In genomic region chr15:30953731-30954378, GRCh38 we compare ENCODE assay signal across 8 cellular contexts. TPM values are rescaled to one million over a fixed set of nuclear protein-coding genes. Genes with fewer than 3 reads are reported as not detected.
DNase-seq lines count a peak whose midpoint lies in the region; ATAC-seq and TF ChIP-seq lines count a peak whose summit lies in the region.

No MANE protein-coding gene starts in this region.

- H3K4me2 ChIP-seq in SK-N-SH (no peak overlapping the region; the same call in 1 of the 2 replicates), skeletal muscle satellite cell (ENCODE audit: low read length) (peak overlapping the region; percentile 31)

- H3K27ac Mint-ChIP-seq in Calu3 (ENCODE audit: unreplicated experiment): no peak overlapping the region

- TF ChIP-seq RAD21 in SK-N-SH (IDR thresholded peaks at IDR 0.05; ENCODE audit: low read length): no peak

- H3K4me3 ChIP-seq in SK-N-SH (ENCODE audit: low read depth in 2 of 2, low read length in 1 of 2) (no peak overlapping the region), fibroblast of pulmonary artery (replicated peaks; ENCODE audit: low read depth, low read length) (no peak overlapping the region), skeletal muscle satellite cell (ENCODE audit: low read length) (no peak overlapping the region)

- no peaks in the 10 kb centered on the region for H4K20me1 ChIP-seq in SK-N-SH (ENCODE audit: insufficient read depth)

- H2AFZ ChIP-seq in SK-N-SH (ENCODE audit: low read depth): no peak overlapping the region

- TF ChIP-seq CTCF in SK-N-SH (IDR thresholded peaks at IDR 0.05) (no peak), fibroblast of pulmonary artery (IDR thresholded peaks at IDR 0.05; ENCODE audit: low read length, missing control alignments) (no peak), Calu3 (IDR thresholded peaks at IDR 0.05; ENCODE audit: unreplicated experiment) (no peak)

- H3K4me1 ChIP-seq in SK-N-SH (ENCODE audit: control insufficient read depth in 1 of 2, insufficient read depth in 2 of 2, low read depth in 1 of 2, low read length in 1 of 2) (peaks cover 0 to 19% of the 10 kb centered on the region in 2 experiments; a peak in 1 of 4 replicates), skeletal muscle satellite cell (ENCODE audit: control insufficient read depth, insufficient read depth, low read length) (peaks cover 15% of the 10 kb centered on the region)

- POLR2A ChIA-PET in SK-N-SH (lab: Yijun Ruan, JAX): no interaction called here

- peaks cover 55 to 62% of the 10 kb centered on the region in 2 experiments for H3K36me3 ChIP-seq in SK-N-SH (replicated peaks in 1 of 2; ENCODE audit: control insufficient read depth in 1 of 2, insufficient read depth in 2 of 2, low read length in 1 of 2)
- peaks cover 50% of the 10 kb centered on the region for H3K36me3 ChIP-seq in skeletal muscle satellite cell (ENCODE audit: insufficient read depth, low read length)

- BruUV-seq in Calu3 (replicated peaks; lab: Mats Ljungman, UMichigan): no TSS peak

- H3K36me3 Mint-ChIP-seq in Calu3 (ENCODE audit: insufficient read depth, unreplicated experiment): no peaks in the 10 kb centered on the region

- no peak overlapping the region for H3K4me3 Mint-ChIP-seq in Calu3 (ENCODE audit: low read depth, unreplicated experiment)

- no peaks in the 10 kb centered on the region for H3K4me1 Mint-ChIP-seq in Calu3 (ENCODE audit: low read depth, unreplicated experiment)

- DNase-seq in NK-92 treated with Interleukin-12 subunit alpha and Interleukin-12 subunit beta, amount 100 ng/mL, for 24 hours (lab: John Stamatoyannopoulos, UW): peak; percentile 17
- DNase-seq in NK-92 (lab: John Stamatoyannopoulos, UW; ENCODE audit: unreplicated experiment) (no peak), SK-N-SH (no peak), fibroblast of pulmonary artery (ENCODE audit: low read depth) (peak; percentile 82), Calu3 (no peak), hippocampal formation (lab: John Stamatoyannopoulos, UW) (no peak)

- H3K9me3 ChIP-seq in SK-N-SH (no peaks in the 10 kb centered on the region), skeletal muscle satellite cell (replicated peaks; ENCODE audit: low read length) (no peaks in the 10 kb centered on the region)

- no peak for ATAC-seq in HG03045 (IDR thresholded peaks at IDR 0.05; ENCODE audit: unreplicated experiment)

- H3K9ac ChIP-seq in SK-N-SH (no peak overlapping the region), skeletal muscle satellite cell (ENCODE audit: low read depth, low read length) (no peak overlapping the region)

- no peaks in the 10 kb centered on the region for H3K27me3 ChIP-seq in SK-N-SH (ENCODE audit: insufficient read depth)
- no peaks in the 10 kb centered on the region for H3K27me3 ChIP-seq in skeletal muscle satellite cell (ENCODE audit: control insufficient read depth, insufficient read depth, low read length)

- H3K27ac ChIP-seq in SK-N-SH (ENCODE audit: low read depth in 2 of 2, low read length in 1 of 2): peak overlapping the region in 1 of 2 experiments; percentile 23; a peak in 1 of 4 replicates

- WGBS in SK-N-SH (ENCODE audit: low lambda C conversion rate): 59% methylated on average over 2 of the region's 7 CpGs

- peaks cover 6% of the 10 kb centered on the region for H3F3A ChIP-seq in SK-N-SH (replicated peaks; ENCODE audit: insufficient read depth)

- H3K9me2 ChIP-seq in SK-N-SH: no peaks in the 10 kb centered on the region

- H3K79me2 ChIP-seq in SK-N-SH (ENCODE audit: insufficient read depth): no peaks in the 10 kb centered on the region

- TF ChIP-seq EP300 in SK-N-SH (IDR thresholded peaks at IDR 0.05; ENCODE audit: borderline replicate concordance in 1 of 2, low read depth in 1 of 2, low read length in 1 of 2): peak in 1 of 2 experiments; percentile 34; a peak in 1 of 4 replicates

- CTCF ChIA-PET in SK-N-SH (lab: Yijun Ruan, JAX) (interaction anchor here (0.5 kb wide), 1 partner anchor 14 kb away, joined by 3 read pairs; no protein-coding TSS in a partner anchor), Calu3 (lab: Charles Lee) (no interaction called here)

- no peaks in the 10 kb centered on the region for H3K9me3 Mint-ChIP-seq in Calu3 (ENCODE audit: low read depth, unreplicated experiment)

- no peaks in the 10 kb centered on the region for H3K27me3 Mint-ChIP-seq in Calu3 (ENCODE audit: unreplicated experiment)

- intact Hi-C loops in Calu3 (cut with micrococcal nuclease; ENCODE audit: unreplicated experiment): no loop called here

TF ChIP-seq in SK-N-SH, 30 proteins besides CTCF, POLR2A, EP300 and RAD21 (continues in another document):
- TF ChIP-seq JUND (IDR thresholded peaks at IDR 0.05) (peak; percentile 37; the same call in 1 of the 2 replicates), USF2 (IDR thresholded peaks at IDR 0.05; ENCODE audit: borderline replicate concordance, low read depth, low read length) (no peak), NRF1 (IDR thresholded peaks at IDR 0.05; ENCODE audit: low read depth, low read length) (no peak), REST (IDR thresholded peaks at IDR 0.05; ENCODE audit: low read depth, low read length) (no peak), CHD2 (IDR thresholded peaks at IDR 0.05; ENCODE audit: low read length, partially characterized antibody) (no peak), FOSL2 (IDR thresholded peaks at IDR 0.05; ENCODE audit: borderline replicate concordance, low read depth) (peak; percentile 74), RFX5 (IDR thresholded peaks at IDR 0.05; ENCODE audit: low read length) (no peak), PBX3 (IDR thresholded peaks at IDR 0.05) (peak; percentile 43; the same call in 1 of the 2 replicates), ZBTB33 (IDR thresholded peaks at IDR 0.05; ENCODE audit: borderline replicate concordance, low read depth) (no peak), TCF12 (IDR thresholded peaks at IDR 0.05) (peak; percentile 83)

RNA-seq across cellular contexts. Expression of gene MTMR10, which starts 37.6 kb away (rescaled TPM):
- polyA plus RNA-seq in SK-N-SH (2012; rRNA removed): 6.4 and 8.0 TPM in 2 replicates
- polyA plus RNA-seq in SK-N-SH (2012; cell fraction: cytosol; rRNA removed): 7.4 and 8.7 TPM in 2 replicates
- 9.1 and 14.4 TPM in 2 replicates for polyA plus RNA-seq in SK-N-SH (2012; cell fraction: nucleus; rRNA removed)
- 8.6 and 10.9 TPM in 2 replicates for total RNA-seq in skeletal muscle satellite cell (2012; rRNA removed)
- 4.7 and 5.0 TPM in 2 replicates for total RNA-seq in Calu3 (2022)

RNA-seq across cellular contexts. Expression of gene FAN1, which starts 50.1 kb away (rescaled TPM):
- 5.7 and 9.7 TPM in 2 replicates for polyA plus RNA-seq in SK-N-SH (2012; rRNA removed)
- polyA plus RNA-seq in SK-N-SH (2012; cell fraction: cytosol; rRNA removed): 5.7 TPM in 2 replicates
- 16.7 and 24.3 TPM in 2 replicates for polyA plus RNA-seq in SK-N-SH (2012; cell fraction: nucleus; rRNA removed)
- 11.4 and 13.7 TPM in 2 replicates for total RNA-seq in skeletal muscle satellite cell (2012; rRNA removed)
- 6.3 TPM in 2 replicates for total RNA-seq in Calu3 (2022)

Comparison
In these comparisons a context has a peak if more than half of its experiments do, and no peak if none do; other contexts are left out.
1. DNase-seq: peak in NK-92 treated with Interleukin-12 subunit alpha and Interleukin-12 subunit beta, amount 100 ng/mL, for 24 hours (single experiment) and fibroblast of pulmonary artery (single experiment); none in NK-92 (single experiment), SK-N-SH (single experiment), Calu3 (single experiment) and hippocampal formation (0 of 2).